ENCODE assay signal across 10 cellular contexts in the genomic region with DNA sequence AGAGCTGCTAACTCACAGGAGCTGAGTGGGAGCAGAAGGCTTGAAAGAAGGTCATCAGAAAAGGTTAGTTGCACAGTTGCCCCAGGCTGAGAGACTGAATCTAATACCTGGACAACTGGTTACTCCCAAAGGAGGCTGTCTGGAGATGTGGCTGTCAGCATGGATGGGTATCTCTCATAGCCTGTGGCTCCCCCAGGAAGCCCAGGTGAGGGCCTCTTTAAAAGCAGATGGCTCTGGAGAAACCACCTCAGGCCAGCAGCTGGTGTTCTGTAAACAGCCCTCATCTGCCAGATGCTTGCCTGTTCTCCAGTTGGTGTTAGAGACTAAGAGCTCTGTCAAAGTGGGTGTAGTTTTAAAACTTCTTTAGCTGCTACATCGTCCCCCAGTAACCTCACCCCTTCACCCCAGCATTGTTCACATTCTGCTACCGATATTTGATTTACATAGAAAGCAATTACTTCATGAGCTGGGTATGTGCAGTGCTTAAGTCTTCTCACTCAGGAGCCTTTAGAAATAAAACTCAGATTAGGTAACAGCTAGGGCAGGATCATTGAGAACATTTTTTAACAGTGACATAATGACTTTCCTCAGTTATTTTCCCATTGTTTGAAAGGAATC. TPM values are rescaled to one million over a fixed set of nuclear protein-coding genes. Genes with fewer than 3 reads are reported as not detected.
DNase-seq lines count a peak whose midpoint lies in the region; ATAC-seq and TF ChIP-seq lines count a peak whose summit lies in the region.
"Had no signal": no experiment of that assay in that cellular context is flagged by ENCODE, and none has a peak within 500 bp of the region (broad histone marks: within the 10 kb centered on the region; RNA-seq: fewer than 3 reads in every experiment).

No MANE protein-coding gene starts in this region.

- no peak overlapping the region for H3K9ac ChIP-seq in trophoblast cell (ENCODE audit: low read length)

- DNase-seq in H4 (ENCODE audit: low spot score) (peak; percentile 57), NCI-H2196 treated with DMSO at 0.1 percent for 48 hours (lab: John Stamatoyannopoulos, UW; ENCODE audit: unreplicated experiment) (peak; percentile 35), epithelial cell of esophagus (ENCODE audit: low read depth) (peak; percentile 73), trophoblast cell (peak; percentile 96 to 97), iPS-NIHi11 (ENCODE audit: low spot score) (no peak)
- no peak for DNase-seq in activated CD4-positive, alpha-beta T cell treated with anti-CD3 and anti-CD28 coated beads for 36 hours
- DNase-seq: activated naive CD8-positive, alpha-beta T cell treated with anti-CD3 and anti-CD28 coated beads, Interleukin-2, amount 10 ng/mL, durations not matched to agents 7 days and 5 days had no signal

- ATAC-seq in HG02571 (IDR thresholded peaks at IDR 0.05; ENCODE audit: unreplicated experiment) (no peak), HG02610 (IDR thresholded peaks at IDR 0.05; ENCODE audit: unreplicated experiment) (no peak)
- ATAC-seq in activated CD4-positive, alpha-beta T cell treated with anti-CD3 and anti-CD28 coated beads for 36 hours: no peak
- ATAC-seq: left lobe of liver had no signal

- no peak overlapping the region for H3K4me2 ChIP-seq in trophoblast cell (ENCODE audit: low read length)

- no CpG with 5 or more reads among the region's 2 CpGs for WGBS in trophoblast cell (ENCODE audit: extremely low coverage, insufficient coverage, insufficient read length)

- POLR2A ChIA-PET in activated CD4-positive, alpha-beta T cell treated with anti-CD3 and anti-CD28 coated beads for 36 hours (lab: Charles Lee): interaction anchor here (0.6 kb wide), 1 partner anchor 12 kb away, joined by 4 read pairs; no protein-coding TSS in a partner anchor

- H2BK12ac ChIP-seq in trophoblast cell (ENCODE audit: low read length): no peak overlapping the region

- CTCF ChIA-PET in activated CD4-positive, alpha-beta T cell treated with anti-CD3 and anti-CD28 coated beads for 36 hours (lab: Charles Lee): interaction anchor here (1.8 kb wide), 1 partner anchor 12 kb away, joined by 5 read pairs; no protein-coding TSS in a partner anchor

- peaks cover 9 to 10% of the 10 kb centered on the region in 2 experiments for H3K4me1 ChIP-seq in trophoblast cell (ENCODE audit: control insufficient read depth in 1 of 2, insufficient read depth in 2 of 2, low read length in 2 of 2)

- peak overlapping the region; percentile 66 for H3K27ac ChIP-seq in trophoblast cell (ENCODE audit: low read depth, low read length)

- no peak overlapping the region for H4K91ac ChIP-seq in trophoblast cell (ENCODE audit: low read depth, low read length)

- H3K79me1 ChIP-seq in trophoblast cell (ENCODE audit: low read length): peaks cover 6% of the 10 kb centered on the region

- no peaks in the 10 kb centered on the region for H3K27me3 Mint-ChIP-seq in activated CD4-positive, alpha-beta T cell treated with anti-CD3 and anti-CD28 coated beads for 36 hours

- no peaks in the 10 kb centered on the region for H3K27me3 ChIP-seq in trophoblast cell (ENCODE audit: insufficient read depth, low read length)

- H2BK120ac ChIP-seq in trophoblast cell (ENCODE audit: insufficient read depth, low read length, poor library complexity): peak overlapping the region; percentile 48

- intact Hi-C loops in activated CD4-positive, alpha-beta T cell treated with anti-CD3 and anti-CD28 coated beads for 36 hours (cut with DNase I, micrococcal nuclease): no loop called here

- no peak for TF ChIP-seq CTCF in epithelial cell of esophagus (IDR thresholded peaks at IDR 0.05; ENCODE audit: insufficient read depth, low read depth, low read length, missing control alignments)

- peaks cover 22% of the 10 kb centered on the region for H3K4me1 Mint-ChIP-seq in activated CD4-positive, alpha-beta T cell treated with anti-CD3 and anti-CD28 coated beads for 36 hours

- H2BK5ac ChIP-seq in trophoblast cell (ENCODE audit: low read depth, low read length, poor library complexity): no peak overlapping the region

- no peak overlapping the region for H3K14ac ChIP-seq in trophoblast cell (ENCODE audit: low read length)

- no peaks in the 10 kb centered on the region for H3K9me3 Mint-ChIP-seq in activated CD4-positive, alpha-beta T cell treated with anti-CD3 and anti-CD28 coated beads for 36 hours (ENCODE audit: low read depth)
- H3K9me3 Mint-ChIP-seq: activated naive CD8-positive, alpha-beta T cell treated with anti-CD3 and anti-CD28 coated beads, Interleukin-2, amount 10 ng/mL, durations not matched to agents 7 days and 5 days had no signal

- no peak overlapping the region for H3K23ac ChIP-seq in trophoblast cell (ENCODE audit: low read length)

- no peak overlapping the region for H4K12ac ChIP-seq in trophoblast cell (ENCODE audit: low read depth, low read length)

- H3K4me3 Mint-ChIP-seq in activated CD4-positive, alpha-beta T cell treated with anti-CD3 and anti-CD28 coated beads for 36 hours: no peak overlapping the region
- H3K4me3 Mint-ChIP-seq: activated naive CD8-positive, alpha-beta T cell treated with anti-CD3 and anti-CD28 coated beads, Interleukin-2, amount 10 ng/mL, durations not matched to agents 7 days and 5 days had no signal

- no peaks in the 10 kb centered on the region for H3K9me3 ChIP-seq in trophoblast cell (ENCODE audit: insufficient read depth, low read depth, low read length)

- H3K36me3 ChIP-seq in trophoblast cell (ENCODE audit: control insufficient read depth in 1 of 2, insufficient read depth in 2 of 2, low read length in 2 of 2): no peaks in the 10 kb centered on the region

- H3K18ac ChIP-seq in trophoblast cell (ENCODE audit: low read length): no peak overlapping the region

- H2AK5ac ChIP-seq in trophoblast cell (ENCODE audit: low read length): no peak overlapping the region

- H3K4ac ChIP-seq in trophoblast cell (ENCODE audit: low read depth, low read length): no peak overlapping the region

- no peak overlapping the region for H2AFZ ChIP-seq in trophoblast cell (ENCODE audit: insufficient read depth, low read length, poor library complexity)

- no peaks in the 10 kb centered on the region for H3K36me3 Mint-ChIP-seq in activated CD4-positive, alpha-beta T cell treated with anti-CD3 and anti-CD28 coated beads for 36 hours (ENCODE audit: low read depth)
- H3K36me3 Mint-ChIP-seq: activated naive CD8-positive, alpha-beta T cell treated with anti-CD3 and anti-CD28 coated beads, Interleukin-2, amount 10 ng/mL, durations not matched to agents 7 days and 5 days had no signal

- H3K79me2 ChIP-seq in trophoblast cell (ENCODE audit: control insufficient read depth, insufficient read depth, low read length, poor library complexity): peaks cover 2% of the 10 kb centered on the region

- H4K8ac ChIP-seq in trophoblast cell (ENCODE audit: low read depth, low read length): no peak overlapping the region

- no peak overlapping the region for H3K27ac Mint-ChIP-seq in activated CD4-positive, alpha-beta T cell treated with anti-CD3 and anti-CD28 coated beads for 36 hours
- H3K27ac Mint-ChIP-seq: activated naive CD8-positive, alpha-beta T cell treated with anti-CD3 and anti-CD28 coated beads, Interleukin-2, amount 10 ng/mL, durations not matched to agents 7 days and 5 days had no signal

- H3K4me3 ChIP-seq in epithelial cell of esophagus (ENCODE audit: low read length): no peak overlapping the region
- no peak overlapping the region for H3K4me3 ChIP-seq in trophoblast cell (ENCODE audit: low read depth, low read length)

RNA-seq across cellular contexts. Expression of a gene that starts 25.8 kb away (rescaled TPM):
- 10.1 and 11.7 TPM in 2 replicates for total RNA-seq in H4 (2014; rRNA removed; shearing (Covaris generic))
- polyA plus RNA-seq in trophoblast cell (2013): 75.1 and 80.9 TPM in 2 replicates
- total RNA-seq in activated CD4-positive, alpha-beta T cell treated with anti-CD3 and anti-CD28 coated beads for 36 hours: 1 to 10 TPM; 8.8 to 8.9 TPM

Comparison
In these comparisons a context has a peak if more than half of its experiments do, and no peak if none do; other contexts are left out.
1. DNase-seq: peak in H4 (single experiment), NCI-H2196 treated with DMSO at 0.1 percent for 48 hours (single experiment), epithelial cell of esophagus (single experiment) and trophoblast cell (2 of 2); none in activated CD4-positive, alpha-beta T cell treated with anti-CD3 and anti-CD28 coated beads for 36 hours (single experiment) and iPS-NIHi11 (single experiment).